In genomic region chr12:1591029-1591428, GRCh38 we compare ENCODE assay signal across 8 cellular contexts. TPM values are rescaled to one million over a fixed set of nuclear protein-coding genes. Genes with fewer than 3 reads are reported as not detected.
DNase-seq lines count a peak whose midpoint lies in the region; ATAC-seq, FAIRE-seq and TF ChIP-seq lines count a peak whose summit lies in the region.

No MANE protein-coding gene starts in this region.

- DNase-seq in ELR (ENCODE audit: low read depth) (peak; percentile 85), NCI-H226 (peak; percentile 40), mesothelial cell of epicardium (ENCODE audit: low spot score in 2 of 2, unreplicated experiment in 2 of 2) (no peak), GM12892 (ENCODE audit: insufficient read length) (no peak)

- H3K27ac Mint-ChIP-seq in brain (peak overlapping the region; percentile 63 to 97 (median 87)), mesothelial cell of epicardium (peak overlapping the region; percentile 80)

- peaks cover 19% of the 10 kb centered on the region for H3K27me3 Mint-ChIP-seq in brain
- H3K27me3 Mint-ChIP-seq in mesothelial cell of epicardium (ENCODE audit: low read depth), result peaks cover 2% of the 10 kb centered on the region

- peaks cover 82% of the 10 kb centered on the region for H3K4me1 Mint-ChIP-seq in brain
- peaks cover 63% of the 10 kb centered on the region for H3K4me1 Mint-ChIP-seq in mesothelial cell of epicardium

- H3K9me3 Mint-ChIP-seq in brain, result no peaks in the 10 kb centered on the region
- H3K9me3 Mint-ChIP-seq in mesothelial cell of epicardium, result no peaks in the 10 kb centered on the region

- peaks cover 15% of the 10 kb centered on the region for H3K36me3 Mint-ChIP-seq in brain
- H3K36me3 Mint-ChIP-seq in mesothelial cell of epicardium, result no peaks in the 10 kb centered on the region

- ATAC-seq in GM18907 (IDR thresholded peaks at IDR 0.05; ENCODE audit: unreplicated experiment) (no peak), HG03469 (IDR thresholded peaks at IDR 0.05; ENCODE audit: unreplicated experiment) (no peak), GM19463 (IDR thresholded peaks at IDR 0.05; ENCODE audit: unreplicated experiment) (no peak)

- no peak for FAIRE-seq in GM12892 (lab: Jason Lieb, UNC)

- H3K4me3 Mint-ChIP-seq in brain, result peak overlapping the region; percentile 86 to 93 (median 91)
- H3K4me3 Mint-ChIP-seq in mesothelial cell of epicardium, result peak overlapping the region; percentile 56

- TF ChIP-seq POLR2A in GM12892 (IDR thresholded peaks at IDR 0.05; ENCODE audit: low read depth, low read length), result no peak

- TF ChIP-seq CTCF in brain (conservative IDR thresholded peaks at IDR 0.05) (peak in 1 of 2 experiments; percentile 42), mesothelial cell of epicardium (IDR thresholded peaks at IDR 0.05; ENCODE audit: unreplicated experiment) (no peak)

RNA-seq across cellular contexts. Expression of gene FBXL14, which starts 3.4 kb away (rescaled TPM):
- polyA plus RNA-seq in brain (ENCODE audit: insufficient read depth, low read depth, low replicate concordance), result 9.3 TPM
- total RNA-seq in mesothelial cell of epicardium, result 14.1 to 14.8 TPM (median 14.3 TPM) in 3 replicates
- 2.9 TPM for polyA plus RNA-seq in GM12892 (2012; ENCODE audit: missing spikeins)

RNA-seq across cellular contexts. Expression of gene WNT5B, which starts 38.0 kb away (rescaled TPM):
- 4.1 TPM for polyA plus RNA-seq in brain (ENCODE audit: insufficient read depth, low read depth, low replicate concordance)
- 54.4 to 58.3 TPM (median 56.2 TPM) in 3 replicates for total RNA-seq in mesothelial cell of epicardium
- 5.2 TPM for polyA plus RNA-seq in GM12892 (2012; ENCODE audit: missing spikeins)

Comparison
In these comparisons a context has a peak if more than half of its experiments do, and no peak if none do; other contexts are left out.
1. DNase-seq: peak in ELR (single experiment) and NCI-H226 (single experiment); none in mesothelial cell of epicardium (0 of 2) and GM12892 (single experiment).